In the genomic region with DNA sequence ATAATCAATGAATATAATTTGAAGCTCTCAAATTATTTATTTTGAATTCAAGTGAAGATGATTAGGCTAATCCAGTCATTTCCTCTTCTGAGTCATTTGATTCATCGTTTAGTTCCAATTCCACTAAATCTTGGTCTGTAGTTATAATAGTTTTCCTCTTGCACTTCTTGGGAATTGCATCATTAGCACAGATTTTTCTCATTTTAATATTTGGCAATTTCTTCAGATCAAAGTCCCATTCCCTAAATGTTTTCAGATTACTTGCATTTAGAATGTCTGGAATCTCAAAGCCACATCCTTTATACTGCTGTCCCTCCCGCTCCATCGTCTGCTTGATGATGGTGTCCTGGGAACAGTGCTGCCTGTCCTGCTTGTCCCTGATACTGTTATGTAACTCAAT, we compare ENCODE assay signal across 22 cellular contexts. TPM values are rescaled to one million over a fixed set of nuclear protein-coding genes. Genes with fewer than 3 reads are reported as not detected.
DNase-seq lines count a peak whose midpoint lies in the region; ATAC-seq, FAIRE-seq and TF ChIP-seq lines count a peak whose summit lies in the region.
"Had no signal": no experiment of that assay in that cellular context is flagged by ENCODE, and none has a peak within 500 bp of the region (broad histone marks: within the 10 kb centered on the region; RNA-seq: fewer than 3 reads in every experiment).

No MANE protein-coding gene starts in this region.

- H3K36me3 Mint-ChIP-seq in mesothelial cell of epicardium, result peaks cover 22% of the 10 kb centered on the region
- peaks cover 45% of the 10 kb centered on the region for H3K36me3 Mint-ChIP-seq in nephron progenitor cell (ENCODE audit: low read depth)

- peak; percentile 63 for DNase-seq in AG20443 (ENCODE audit: low spot score)
- DNase-seq in HT1080 (ENCODE audit: low read depth), result peak; percentile 27
- DNase-seq in dedifferentiated amniotic fluid mesenchymal stem cell (ENCODE audit: extremely low spot score), result peak; percentile 21
- no peak for DNase-seq in mesothelial cell of epicardium (ENCODE audit: low spot score in 2 of 2, unreplicated experiment in 2 of 2)
- DNase-seq in nephron progenitor cell, result no peak
- DNase-seq in activated gamma-delta T cell (lab: John Stamatoyannopoulos, UW), result no peak
- DNase-seq in GM19239 (ENCODE audit: insufficient read length, low spot score), result no peak
- DNase-seq: activated CD4-positive, alpha-beta T cell treated with anti-CD3 and anti-CD28 coated beads, Interleukin-2, amount 50 U/mL, for 1 hour; activated naive CD8-positive, alpha-beta T cell treated with anti-CD3 and anti-CD28 coated beads, Interleukin-2, amount 10 ng/mL, durations not matched to agents 7 days and 5 days; CD8-positive, alpha-beta memory T cell; left cardiac atrium; mesendoderm; naive thymus-derived CD8-positive, alpha-beta T cell; NCI-H146; NCI-H526 treated with DMSO at 0.1 percent for 48 hours; right lobe of liver; Right ventricle myocardium superior had no signal

- H3K4me3 Mint-ChIP-seq in mesothelial cell of epicardium (no peak overlapping the region), nephron progenitor cell (no peak overlapping the region)
- H3K4me3 Mint-ChIP-seq: activated naive CD8-positive, alpha-beta T cell treated with anti-CD3 and anti-CD28 coated beads, Interleukin-2, amount 10 ng/mL, durations not matched to agents 7 days and 5 days; activated T-helper 17 cell treated with anti-CD3 and anti-CD28 coated beads, Interleukin-2, amount 50 U/mL, for 72 hours; CD8-positive, alpha-beta memory T cell; dendritic cell treated with granulocyte-macrophage colony-stimulating factor and Interleukin-4, amounts not matched to agents 40 ng/mL and 50 ng/mL, for 4 days; naive thymus-derived CD8-positive, alpha-beta T cell had no signal

- no peak for ATAC-seq in GM21825 (IDR thresholded peaks at IDR 0.05; ENCODE audit: unreplicated experiment)
- ATAC-seq: activated T-helper 17 cell treated with anti-CD3 and anti-CD28 coated beads, Interleukin-2, amount 50 U/mL, for 72 hours; HCT116; left cardiac atrium; naive thymus-derived CD8-positive, alpha-beta T cell; right lobe of liver had no signal

- H3K27ac Mint-ChIP-seq in mesothelial cell of epicardium (peak overlapping the region; percentile 19), nephron progenitor cell (no peak overlapping the region)
- H3K27ac Mint-ChIP-seq: activated naive CD8-positive, alpha-beta T cell treated with anti-CD3 and anti-CD28 coated beads, Interleukin-2, amount 10 ng/mL, durations not matched to agents 7 days and 5 days; activated T-helper 17 cell treated with anti-CD3 and anti-CD28 coated beads, Interleukin-2, amount 50 U/mL, for 72 hours; dendritic cell treated with granulocyte-macrophage colony-stimulating factor and Interleukin-4, amounts not matched to agents 40 ng/mL and 50 ng/mL, for 4 days had no signal

- TF ChIP-seq CTCF in mesothelial cell of epicardium (IDR thresholded peaks at IDR 0.05; ENCODE audit: unreplicated experiment) (no peak), nephron progenitor cell (IDR thresholded peaks at IDR 0.05) (no peak)

- peaks cover 26% of the 10 kb centered on the region for H3K9me3 Mint-ChIP-seq in mesothelial cell of epicardium
- peaks cover 34% of the 10 kb centered on the region for H3K9me3 Mint-ChIP-seq in nephron progenitor cell

- H3K27me3 Mint-ChIP-seq in mesothelial cell of epicardium (ENCODE audit: low read depth) (no peaks in the 10 kb centered on the region), nephron progenitor cell (ENCODE audit: low read depth, poor library complexity) (peaks cover 3% of the 10 kb centered on the region)
- H3K27me3 Mint-ChIP-seq: activated naive CD8-positive, alpha-beta T cell treated with anti-CD3 and anti-CD28 coated beads, Interleukin-2, amount 10 ng/mL, durations not matched to agents 7 days and 5 days; activated T-helper 17 cell treated with anti-CD3 and anti-CD28 coated beads, Interleukin-2, amount 50 U/mL, for 72 hours; dendritic cell treated with granulocyte-macrophage colony-stimulating factor and Interleukin-4, amounts not matched to agents 40 ng/mL and 50 ng/mL, for 4 days; naive thymus-derived CD8-positive, alpha-beta T cell had no signal

- H3K4me1 Mint-ChIP-seq in mesothelial cell of epicardium, result peaks cover 13% of the 10 kb centered on the region
- no peaks in the 10 kb centered on the region for H3K4me1 Mint-ChIP-seq in nephron progenitor cell
- H3K4me1 Mint-ChIP-seq: activated T-helper 17 cell treated with anti-CD3 and anti-CD28 coated beads, Interleukin-2, amount 50 U/mL, for 72 hours had no signal

- FAIRE-seq in GM19239 (lab: Jason Lieb, UNC), result no peak
- FAIRE-seq: bronchial epithelial cell had no signal

RNA-seq across cellular contexts. Expression of gene MAST2, which starts 43.5 kb away (rescaled TPM):
- total RNA-seq in HT1080 (2014; rRNA removed; shearing (Covaris generic)), result 19.3 and 21.3 TPM in 2 replicates
- 17.3 and 18.5 TPM in 2 replicates for polyA plus RNA-seq in HT1080 (2015; cell fraction: cytosol; rRNA removed)
- polyA plus RNA-seq in HT1080 (2015; cell fraction: nucleus; rRNA removed), result 59.3 and 63.0 TPM in 2 replicates
- total RNA-seq in mesothelial cell of epicardium, result 60.7 to 63.7 TPM (median 63.0 TPM) in 3 replicates

Comparison
In these comparisons a context has a peak if more than half of its experiments do, and no peak if none do; other contexts are left out.
1. DNase-seq: peak in AG20443 (single experiment), HT1080 (single experiment) and dedifferentiated amniotic fluid mesenchymal stem cell (single experiment); none in mesothelial cell of epicardium (0 of 2), nephron progenitor cell (single experiment), activated gamma-delta T cell (single experiment) and GM19239 (single experiment).